ENCODE assay signal across 12 cellular contexts in genomic region chr2:67463810-67464209, GRCh38.
DNase-seq lines count a peak whose midpoint lies in the region; ATAC-seq and TF ChIP-seq lines count a peak whose summit lies in the region.
"Had no signal": no experiment of that assay in that cellular context is flagged by ENCODE, and none has a peak within 500 bp of the region (broad histone marks: within the 10 kb centered on the region; RNA-seq: fewer than 3 reads in every experiment).

No MANE protein-coding gene starts in this region.

- ATAC-seq in lower lobe of right lung (no peak), GM21447 (IDR thresholded peaks at IDR 0.05; ENCODE audit: unreplicated experiment) (no peak)

- CTCF ChIA-PET in HEK293 (lab: Yijun Ruan, JAX), result interaction anchor here (1.4 kb wide), 1 partner anchor 13 kb away, joined by 4 read pairs; no protein-coding TSS in a partner anchor

- TF ChIP-seq CTCF in HEK293 (tag by site-specific recombination; IDR thresholded peaks at IDR 0.05) (no peak), lower lobe of right lung (IDR thresholded peaks at IDR 0.05) (no peak), right atrium auricular region (IDR thresholded peaks at IDR 0.05) (no peak)

- H3K27me3 ChIP-seq in lower lobe of right lung (ENCODE audit: low read depth) (no peaks in the 10 kb centered on the region), right atrium auricular region (no peaks in the 10 kb centered on the region)

- H3K4me3 ChIP-seq in HEK293 (ENCODE audit: low read depth, low read length) (no peak overlapping the region), lower lobe of right lung (no peak overlapping the region), right atrium auricular region (no peak overlapping the region)

- POLR2A ChIA-PET in HEK293 (lab: Yijun Ruan, JAX), result no interaction called here

- H3K9me3 ChIP-seq in HEK293 (ENCODE audit: control insufficient read depth, insufficient read depth, low read depth, low read length) (no peaks in the 10 kb centered on the region), lower lobe of right lung (no peaks in the 10 kb centered on the region), right atrium auricular region (no peaks in the 10 kb centered on the region)

- DNase-seq in NCI-H187 treated with DMSO at 0.1 percent for 48 hours (lab: John Stamatoyannopoulos, UW) (peak; percentile 66), SHP77 (lab: John Stamatoyannopoulos, UW) (peak; percentile 96 to 97), kidney tubule cell (ENCODE audit: low spot score) (peak; percentile 76), lower lobe of right lung (no peak), retina (no peak), right atrium auricular region (ENCODE audit: low spot score) (no peak)
- DNase-seq: activated CD4-positive, alpha-beta T cell treated with anti-CD3 and anti-CD28 coated beads for 48 hours; CD4-positive, alpha-beta memory T cell; effector memory CD4-positive, alpha-beta T cell; occipital lobe had no signal

- H3K4me1 ChIP-seq in HEK293 (ENCODE audit: control insufficient read depth, insufficient read depth, low read length) (peaks cover 13% of the 10 kb centered on the region), lower lobe of right lung (no peaks in the 10 kb centered on the region), right atrium auricular region (no peaks in the 10 kb centered on the region)

- H3K36me3 ChIP-seq in HEK293 (ENCODE audit: control insufficient read depth in 2 of 2, insufficient read depth in 1 of 2, low read length in 2 of 2) (no peaks in the 10 kb centered on the region), lower lobe of right lung (no peaks in the 10 kb centered on the region), right atrium auricular region (no peaks in the 10 kb centered on the region)

- intact Hi-C loops in lower lobe of right lung (cut with DNase I), result no loop called here

- no peak overlapping the region for H3K27ac ChIP-seq in HEK293 (ENCODE audit: extremely low read depth, low read depth, low read length)
- no peak overlapping the region for H3K27ac ChIP-seq in lower lobe of right lung
- no peak overlapping the region for H3K27ac ChIP-seq in right atrium auricular region

TF ChIP-seq in HEK293, 187 proteins besides CTCF, POLR2A, EP300 and RAD21 (continues in another document):
- peak; percentile 54; the same call in 1 of the 2 replicates for TF ChIP-seq KLF16 (tag by site-specific recombination; IDR thresholded peaks at IDR 0.05)
- TF ChIP-seq OVOL3 (tag by site-specific recombination; IDR thresholded peaks at IDR 0.05), result no peak
- peak; percentile 64; the same call in 1 of the 2 replicates for TF ChIP-seq ZFP37 (tag by site-specific recombination; IDR thresholded peaks at IDR 0.05)
- no peak for TF ChIP-seq ZNF423 (tag by site-specific recombination; IDR thresholded peaks at IDR 0.05)
- no peak for TF ChIP-seq ZNF223 (tag by site-specific recombination; IDR thresholded peaks at IDR 0.05)
- TF ChIP-seq SP7 (tag by site-specific recombination; IDR thresholded peaks at IDR 0.05), result peak; percentile 97
- no peak for TF ChIP-seq ZNF292 (tag by site-specific recombination; IDR thresholded peaks at IDR 0.05; ENCODE audit: borderline replicate concordance, low read depth)
- 0 out of 2 replicates have a peak, but pooled peaks have one; percentile 23 for TF ChIP-seq ZBTB44 (tag by site-specific recombination; IDR thresholded peaks at IDR 0.05)
- TF ChIP-seq ZNF677 (tag by site-specific recombination; IDR thresholded peaks at IDR 0.05), result no peak
- TF ChIP-seq ZSCAN30 (tag by site-specific recombination; IDR thresholded peaks at IDR 0.05), result no peak
- no peak for TF ChIP-seq ZNF302 (tag by site-specific recombination; IDR thresholded peaks at IDR 0.05; ENCODE audit: low read depth)
- no peak for TF ChIP-seq ZNF239 (tag by site-specific recombination; IDR thresholded peaks at IDR 0.05)
- peak; percentile 66 for TF ChIP-seq KLF8 (tag by site-specific recombination; IDR thresholded peaks at IDR 0.05)
- no peak for TF ChIP-seq ZNF169 (tag by site-specific recombination; IDR thresholded peaks at IDR 0.05)
- TF ChIP-seq ZBTB8A (tag by site-specific recombination; IDR thresholded peaks at IDR 0.05), result peak; percentile 38; the same call in 1 of the 2 replicates
- no peak for TF ChIP-seq PRDM1 (tag by site-specific recombination; IDR thresholded peaks at IDR 0.05)
- TF ChIP-seq SCRT2 (tag by site-specific recombination; IDR thresholded peaks at IDR 0.05), result peak; percentile 54
- TF ChIP-seq, protein P1, sequence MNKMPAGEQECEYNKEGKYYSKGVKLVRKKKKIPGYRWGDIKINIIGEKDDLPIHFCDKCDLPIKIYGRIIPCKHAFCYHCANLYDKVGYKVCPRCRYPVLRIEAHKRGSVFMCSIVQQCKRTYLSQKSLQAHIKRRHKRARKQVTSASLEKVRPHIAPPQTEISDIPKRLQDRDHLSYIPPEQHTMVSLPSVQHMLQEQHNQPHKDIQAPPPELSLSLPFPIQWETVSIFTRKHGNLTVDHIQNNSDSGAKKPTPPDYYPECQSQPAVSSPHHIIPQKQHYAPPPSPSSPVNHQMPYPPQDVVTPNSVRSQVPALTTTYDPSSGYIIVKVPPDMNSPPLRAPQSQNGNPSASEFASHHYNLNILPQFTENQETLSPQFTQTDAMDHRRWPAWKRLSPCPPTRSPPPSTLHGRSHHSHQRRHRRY (tag by site-specific recombination; IDR thresholded peaks at IDR 0.05), result no peak
- TF ChIP-seq ZNF510 (tag by site-specific recombination; IDR thresholded peaks at IDR 0.05; ENCODE audit: insufficient replicate concordance), result no peak
- TF ChIP-seq ZNF274 (IDR thresholded peaks at IDR 0.05; ENCODE audit: low read length), result no peak
- TF ChIP-seq ZNF274 (tag by site-specific recombination; IDR thresholded peaks at IDR 0.05; ENCODE audit: borderline replicate concordance), result no peak
- no peak for TF ChIP-seq ZNF791 (tag by site-specific recombination; IDR thresholded peaks at IDR 0.05)
- no peak for TF ChIP-seq RBAK (tag by site-specific recombination; IDR thresholded peaks at IDR 0.05)
- peak; percentile 39; the same call in 1 of the 2 replicates for TF ChIP-seq PRDM6 (tag by site-specific recombination; IDR thresholded peaks at IDR 0.05)
- TF ChIP-seq ZNF623 (tag by site-specific recombination; IDR thresholded peaks at IDR 0.05), result no peak
- peak; percentile 41; the same call in 1 of the 2 replicates for TF ChIP-seq IKZF3 (tag by site-specific recombination; IDR thresholded peaks at IDR 0.05)
- no peak for TF ChIP-seq GLI2 (tag by site-specific recombination; IDR thresholded peaks at IDR 0.05; ENCODE audit: borderline replicate concordance, low read depth)
- no peak for TF ChIP-seq ZFP41 (tag by site-specific recombination; IDR thresholded peaks at IDR 0.05; ENCODE audit: borderline replicate concordance)
- no peak for TF ChIP-seq SCRT1 (tag by site-specific recombination; IDR thresholded peaks at IDR 0.05; ENCODE audit: borderline replicate concordance)
- no peak for TF ChIP-seq ZNF404 (tag by site-specific recombination; IDR thresholded peaks at IDR 0.05)
- no peak for TF ChIP-seq SALL2 (tag by site-specific recombination; IDR thresholded peaks at IDR 0.05; ENCODE audit: borderline replicate concordance)
- TF ChIP-seq ZNF521 (tag by site-specific recombination; IDR thresholded peaks at IDR 0.05), result no peak
- TF ChIP-seq ZNF449 (tag by site-specific recombination; IDR thresholded peaks at IDR 0.05), result peak; percentile 58; the same call in 1 of the 2 replicates
- peak; percentile 49; the same call in 1 of the 2 replicates for TF ChIP-seq ZNF501 (tag by site-specific recombination; IDR thresholded peaks at IDR 0.05)
- TF ChIP-seq TCF7L2 (IDR thresholded peaks at IDR 0.05; ENCODE audit: borderline replicate concordance, low read depth, low read length), result no peak
- TF ChIP-seq ZBTB17 (tag by site-specific recombination; IDR thresholded peaks at IDR 0.05), result peak; percentile 53

Comparison
In these comparisons a context has a peak if more than half of its experiments do, and no peak if none do; other contexts are left out.
1. DNase-seq: peak in NCI-H187 treated with DMSO at 0.1 percent for 48 hours (single experiment), SHP77 (2 of 2) and kidney tubule cell (single experiment); none in lower lobe of right lung (single experiment), retina (single experiment) and right atrium auricular region (single experiment).